1 cellular context compared by ENCODE assay signal in genomic region chr1:1062364-1063163, GRCh38.
TF ChIP-seq lines count a peak whose summit lies in the region.

No MANE protein-coding gene starts in this region.

TF ChIP-seq in H1, 55 proteins besides CTCF, POLR2A, EP300 and RAD21:
- TF ChIP-seq BACH1 (IDR thresholded peaks at IDR 0.05; ENCODE audit: low read length) = no peak
- no peak for TF ChIP-seq CBX5 (IDR thresholded peaks at IDR 0.05; ENCODE audit: low read depth, low read length)
